8 cellular contexts compared by ENCODE assay signal in genomic region chr12:71216725-71217579, GRCh38. TPM values are rescaled to one million over a fixed set of nuclear protein-coding genes. Genes with fewer than 3 reads are reported as not detected.
DNase-seq lines count a peak whose midpoint lies in the region; ATAC-seq, FAIRE-seq and TF ChIP-seq lines count a peak whose summit lies in the region.

No MANE protein-coding gene starts in this region.

- WGBS in lung, 2 donors = 47 to 48% methylated on average over 4 of the region's 4 CpGs
- WGBS in spleen, 5 donors = 37 to 60% (median 49%) methylated on average over 4 of the region's 4 CpGs

- H3K9me3 ChIP-seq in lung (ENCODE audit: control insufficient read depth in 2 of 2, insufficient read depth in 1 of 2, low read length in 1 of 2) (no peaks in the 10 kb centered on the region), spleen (no peaks in the 10 kb centered on the region)

- TF ChIP-seq CTCF in lung (IDR thresholded peaks at IDR 0.05; ENCODE audit: control extremely low read depth, extremely low read depth) (no peak), spleen (IDR thresholded peaks at IDR 0.05 in 8 of 11, conservative IDR thresholded peaks at IDR 0.05 in 3 of 11) (no peak)

- H3K4me3 ChIP-seq in lung = no peak overlapping the region
- no peak overlapping the region for H3K4me3 ChIP-seq in spleen

- intact Hi-C loops in spleen (cut with DNase I; ENCODE audit: low total_unique reads) = no loop called here

- H3K27me3 ChIP-seq in lung (ENCODE audit: control insufficient read depth, insufficient read depth) = no peaks in the 10 kb centered on the region
- H3K27me3 ChIP-seq in spleen (replicated peaks in 1 of 7) = no peaks in the 10 kb centered on the region

- H3K27ac ChIP-seq in lung (ENCODE audit: low read depth in 1 of 2, low read length in 1 of 2) (no peak overlapping the region), spleen (no peak overlapping the region)

- TF ChIP-seq POLR2A in H54 (IDR thresholded peaks at IDR 0.05; ENCODE audit: low read depth, low read length) (no peak), spleen (IDR thresholded peaks at IDR 0.05) (no peak)

- peak; percentile 11 for FAIRE-seq in H54 (lab: Jason Lieb, UNC)

- H3K4me1 ChIP-seq in lung (ENCODE audit: control insufficient read depth in 2 of 2, insufficient read depth in 2 of 2, low read length in 2 of 2) = no peaks in the 10 kb centered on the region
- H3K4me1 ChIP-seq in spleen = no peaks in the 10 kb centered on the region

- DNase-seq in COLO829 (ENCODE audit: low spot score) (peak; percentile 34), H54 (ENCODE audit: insufficient read length, low spot score) (no peak), NCI-H345 (lab: John Stamatoyannopoulos, UW) (peak; percentile 67), T47D (ENCODE audit: low read depth in 1 of 2, low spot score in 1 of 2) (peak; percentile 38 to 84), lung (ENCODE audit: low spot score) (no peak), spleen (no peak)

- in situ Hi-C loops in T47D (cut with HindIII; ENCODE audit: low pct_unique_long_range_greater_than_20kb, low sequenced_read_pairs) = no loop called here

- H3K36me3 ChIP-seq in lung (ENCODE audit: control insufficient read depth in 2 of 2, insufficient read depth in 2 of 2, low read length in 2 of 2) (no peaks in the 10 kb centered on the region), spleen (no peaks in the 10 kb centered on the region)

- ATAC-seq in lung (ENCODE audit: insufficient read depth, low FRiP score) (peak; percentile 46), HG03108 (IDR thresholded peaks at IDR 0.05; ENCODE audit: unreplicated experiment) (no peak), HG03571 (IDR thresholded peaks at IDR 0.05; ENCODE audit: unreplicated experiment) (no peak)

RNA-seq across cellular contexts. Expression of gene TSPAN8, which starts 59.2 kb away (rescaled TPM):
- total RNA-seq in lung = 10 to 100 TPM in 1 of 2 donors, 1 to 10 TPM in 1; 7.1 to 11.8 TPM
- polyA plus RNA-seq in lung = 10 to 100 TPM in 1 of 2 donors, 1 to 10 TPM in 1; 5.0 to 18.6 TPM
- under 1 TPM in 1 of 7 donors, not detected in 6; 0.30 TPM for total RNA-seq in spleen
- 1 to 10 TPM in 1 of 3 donors, under 1 TPM in 2; 0.21 to 2.5 (median 0.37) TPM for polyA plus RNA-seq in spleen

Comparison
In these comparisons a context has a peak if more than half of its experiments do, and no peak if none do; other contexts are left out.
1. DNase-seq: peak in COLO829 (single experiment), NCI-H345 (single experiment) and T47D (2 of 2); none in H54 (single experiment), lung (single experiment) and spleen (single experiment).
2. RNA of gene TSPAN8, which starts 59.2 kb away (total RNA-seq): 7.1 to 11.8 TPM in lung; 0.30 TPM in spleen; every median in the first group is over 4 times any median in the second.